ENCODE assay signal across 17 cellular contexts in genomic region chr2:201248288-201248844, GRCh38. TPM values are rescaled to one million over a fixed set of nuclear protein-coding genes. Genes with fewer than 3 reads are reported as not detected.
DNase-seq lines count a peak whose midpoint lies in the region; ATAC-seq and TF ChIP-seq lines count a peak whose summit lies in the region.
"Had no signal": no experiment of that assay in that cellular context is flagged by ENCODE, and none has a peak within 500 bp of the region (broad histone marks: within the 10 kb centered on the region; RNA-seq: fewer than 3 reads in every experiment).

No MANE protein-coding gene starts in this region.

- DNase-seq in CD8-positive, alpha-beta memory T cell: no peak
- DNase-seq in WERI-Rb-1 (no peak), transverse colon (no peak)
- DNase-seq: activated CD4-positive, alpha-beta T cell treated with anti-CD3 and anti-CD28 coated beads, Interleukin-2, amount 50 U/mL, for 1 hour; activated gamma-delta T cell treated with Interleukin-2 at 50 U/mL for 16 hours; mammary epithelial cell; NCI-H2081; NCI-H82; PC-9; SHP77; SW 1271 had no signal

- peaks cover 12 to 39% (median 22%) of the 10 kb centered on the region in 3 donors for H3K36me3 Mint-ChIP-seq in CD8-positive, alpha-beta memory T cell
- peaks cover 6% of the 10 kb centered on the region for H3K36me3 Mint-ChIP-seq in IgD-negative memory B cell
- no peaks in the 10 kb centered on the region for H3K36me3 Mint-ChIP-seq in dendritic cell treated with granulocyte-macrophage colony-stimulating factor and Interleukin-4, amounts not matched to agents 40 ng/mL and 50 ng/mL, for 4 days (ENCODE audit: low read depth)

- H3K4me1 Mint-ChIP-seq in CD8-positive, alpha-beta memory T cell: peaks cover 53 to 87% (median 87%) of the 10 kb centered on the region in 3 donors
- peaks cover 46 to 59% (median 54%) of the 10 kb centered on the region in 3 donors for H3K4me1 Mint-ChIP-seq in IgD-negative memory B cell
- H3K4me1 Mint-ChIP-seq in dendritic cell treated with granulocyte-macrophage colony-stimulating factor and Interleukin-4, amounts not matched to agents 40 ng/mL and 50 ng/mL, for 4 days (ENCODE audit: low read depth): peaks cover 34% of the 10 kb centered on the region

- H3K4me3 ChIP-seq in CD8-positive, alpha-beta memory T cell (ENCODE audit: low read length): no peak overlapping the region
- H3K4me3 ChIP-seq in WERI-Rb-1 (ENCODE audit: low read depth, low read length): no peak overlapping the region
- no peak overlapping the region for H3K4me3 ChIP-seq in transverse colon
- H3K4me3 ChIP-seq: PC-9, vagina had no signal

- 74 to 84% methylated on average over 2 to 6 of the region's 6 CpGs for WGBS in transverse colon (ENCODE audit: low coverage in 1 of 2), 2 donors

- in situ Hi-C loops in transverse colon (cut with MboI; ENCODE audit: low pct_ligation_motif_present in 1 of 4, low pct_unique_long_range_greater_than_20kb in 1 of 4, low sequenced_read_pairs in 3 of 4): loop anchor here in 3 of 4 donors (10.0 to 25.0 kb wide), 2 partner anchors 114 to 116 kb away; partner anchors contain the start of gene FLACC1 (in 2 of the 3)

- no peaks in the 10 kb centered on the region for H3K27me3 Mint-ChIP-seq in CD8-positive, alpha-beta memory T cell
- H3K27me3 Mint-ChIP-seq in IgD-negative memory B cell: no peaks in the 10 kb centered on the region
- H3K27me3 Mint-ChIP-seq in dendritic cell treated with granulocyte-macrophage colony-stimulating factor and Interleukin-4, amounts not matched to agents 40 ng/mL and 50 ng/mL, for 4 days: no peaks in the 10 kb centered on the region

- H3K36me3 ChIP-seq in CD8-positive, alpha-beta memory T cell (ENCODE audit: insufficient read depth, low read length): no peaks in the 10 kb centered on the region
- H3K36me3 ChIP-seq in WERI-Rb-1 (no peaks in the 10 kb centered on the region), transverse colon (no peaks in the 10 kb centered on the region)
- H3K36me3 ChIP-seq: neutrophil, vagina had no signal

- H3K27me3 ChIP-seq in CD8-positive, alpha-beta memory T cell (ENCODE audit: insufficient read depth, low read length, poor library complexity, severe bottlenecking): no peaks in the 10 kb centered on the region
- H3K27me3 ChIP-seq in WERI-Rb-1 (ENCODE audit: insufficient read depth, low read depth, severe bottlenecking): no peaks in the 10 kb centered on the region
- no peaks in the 10 kb centered on the region for H3K27me3 ChIP-seq in transverse colon
- H3K27me3 ChIP-seq: neutrophil, vagina had no signal

- CTCF ChIA-PET in CD8-positive, alpha-beta memory T cell (lab: Charles Lee): interaction anchor here (1.3 to 1.6 kb wide), 4 partner anchors 12 to 115 kb away, joined by 3 to 6 read pairs (median 4); no protein-coding TSS in a partner anchor

- H3K4me1 ChIP-seq in CD8-positive, alpha-beta memory T cell (ENCODE audit: insufficient read depth, low read length): peaks cover 56% of the 10 kb centered on the region
- H3K4me1 ChIP-seq in transverse colon: peaks cover 0 to 6% (median 0%) of the 10 kb centered on the region in 4 donors
- H3K4me1 ChIP-seq: vagina had no signal

- intact Hi-C loops in dendritic cell treated with granulocyte-macrophage colony-stimulating factor and Interleukin-4, amounts not matched to agents 40 ng/mL and 50 ng/mL, for 4 days (cut with micrococcal nuclease): no loop called here
- intact Hi-C loops in transverse colon (cut with DNase I; ENCODE audit: low total_unique reads): no loop called here

- no peak overlapping the region for H3K27ac ChIP-seq in CD8-positive, alpha-beta memory T cell (ENCODE audit: low read depth, low read length)
- H3K27ac ChIP-seq in WERI-Rb-1 (no peak overlapping the region), transverse colon (no peak overlapping the region)
- H3K27ac ChIP-seq: neutrophil, PC-9, vagina had no signal

- no peaks in the 10 kb centered on the region for H3K9me3 ChIP-seq in CD8-positive, alpha-beta memory T cell (ENCODE audit: low read length)
- H3K9me3 ChIP-seq in WERI-Rb-1 (ENCODE audit: severe bottlenecking) (peaks cover 3% of the 10 kb centered on the region), transverse colon (no peaks in the 10 kb centered on the region)
- H3K9me3 ChIP-seq: neutrophil, vagina had no signal

- ATAC-seq in GM18520 (IDR thresholded peaks at IDR 0.05; ENCODE audit: unreplicated experiment) (peak; percentile 46), GM18511 (IDR thresholded peaks at IDR 0.05; ENCODE audit: unreplicated experiment) (no peak)

- no peak overlapping the region for H3K4me3 Mint-ChIP-seq in CD8-positive, alpha-beta memory T cell
- peak overlapping the region in 3 of 4 donors; percentile 21 to 75 (median 52) for H3K4me3 Mint-ChIP-seq in IgD-negative memory B cell
- no peak overlapping the region for H3K4me3 Mint-ChIP-seq in dendritic cell treated with granulocyte-macrophage colony-stimulating factor and Interleukin-4, amounts not matched to agents 40 ng/mL and 50 ng/mL, for 4 days

- peak overlapping the region in 7 of 8 donors; percentile 2 to 85 (median 10) for H3K27ac Mint-ChIP-seq in CD8-positive, alpha-beta memory T cell
- peak overlapping the region in 1 of 3 donors; percentile 24 for H3K27ac Mint-ChIP-seq in IgD-negative memory B cell
- H3K27ac Mint-ChIP-seq in dendritic cell treated with granulocyte-macrophage colony-stimulating factor and Interleukin-4, amounts not matched to agents 40 ng/mL and 50 ng/mL, for 4 days: peak overlapping the region; percentile 38

- TF ChIP-seq EP300 in transverse colon (IDR thresholded peaks at IDR 0.05; ENCODE audit: low read depth): no peak

- POLR2A ChIA-PET in CD8-positive, alpha-beta memory T cell (lab: Charles Lee): interaction anchor here (0.5 to 0.6 kb wide), 2 partner anchors 11 to 328 kb away, joined by 3 to 7 read pairs; no protein-coding TSS in a partner anchor

- TF ChIP-seq POLR2A in transverse colon (IDR thresholded peaks at IDR 0.05): no peak

- no peaks in the 10 kb centered on the region for H3K9me3 Mint-ChIP-seq in CD8-positive, alpha-beta memory T cell
- no peaks in the 10 kb centered on the region for H3K9me3 Mint-ChIP-seq in IgD-negative memory B cell
- no peaks in the 10 kb centered on the region for H3K9me3 Mint-ChIP-seq in dendritic cell treated with granulocyte-macrophage colony-stimulating factor and Interleukin-4, amounts not matched to agents 40 ng/mL and 50 ng/mL, for 4 days

- TF ChIP-seq CTCF in WERI-Rb-1 (IDR thresholded peaks at IDR 0.05; ENCODE audit: low read depth, low read length) (no peak), transverse colon (IDR thresholded peaks at IDR 0.05) (no peak)

RNA-seq across cellular contexts. Expression of gene CASP8, which starts 12.0 kb away (rescaled TPM):
- 10 to 100 TPM; 48.1 to 55.5 TPM for total RNA-seq in CD8-positive, alpha-beta memory T cell
- 108 TPM for polyA plus RNA-seq in CD8-positive, alpha-beta memory T cell
- polyA plus RNA-seq in IgD-negative memory B cell: 56.1 TPM
- total RNA-seq in transverse colon: 10 to 100 TPM; 27.6 to 55.7 (median 40.5) TPM

Comparison
In these comparisons a context has a peak if more than half of its experiments do, and no peak if none do; other contexts are left out.
1. H3K4me3 Mint-ChIP-seq: peak in IgD-negative memory B cell (3 of 4); none in CD8-positive, alpha-beta memory T cell (0 of 7) and dendritic cell treated with granulocyte-macrophage colony-stimulating factor and Interleukin-4, amounts not matched to agents 40 ng/mL and 50 ng/mL, for 4 days (single experiment).